ENCODE assay signal across 1 cellular context in the genomic region with DNA sequence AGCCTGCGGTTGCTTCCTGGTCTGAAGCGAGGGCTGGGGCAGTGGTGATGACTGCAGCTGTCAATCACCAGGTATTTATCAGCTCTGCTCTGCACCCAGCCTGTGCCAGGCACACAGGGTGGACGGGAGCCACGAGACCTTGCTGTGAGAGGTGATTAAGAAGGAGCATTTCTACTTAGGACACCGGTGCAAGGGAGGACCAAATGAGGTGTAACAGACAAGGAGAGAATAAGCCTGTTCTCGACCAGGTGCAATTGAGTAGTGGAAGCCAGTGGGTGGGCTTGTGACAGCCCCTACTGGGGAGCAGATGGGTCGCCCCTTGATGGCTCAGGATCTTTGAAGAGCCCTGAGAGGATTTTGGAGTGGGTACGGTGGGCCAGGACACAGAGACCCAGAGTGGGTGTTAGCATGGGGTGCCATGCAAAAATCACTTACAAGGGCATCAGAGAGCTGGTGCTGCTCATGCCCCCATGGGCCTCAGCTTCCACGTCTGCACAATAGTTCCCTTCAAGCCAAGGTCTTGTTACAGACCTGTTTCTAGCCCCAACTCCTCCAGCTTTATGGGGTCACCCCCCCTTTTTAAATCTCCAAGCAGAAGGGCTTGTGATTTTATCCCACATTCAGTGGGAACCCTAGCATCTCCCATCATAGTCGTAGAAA.
TF ChIP-seq lines count a peak whose summit lies in the region.

No MANE protein-coding gene starts in this region.

TF ChIP-seq in H1, 55 proteins besides CTCF, POLR2A, EP300 and RAD21:
- TF ChIP-seq SRF (IDR thresholded peaks at IDR 0.05; ENCODE audit: low read depth, low read length), result no peak
- no peak for TF ChIP-seq BACH1 (IDR thresholded peaks at IDR 0.05; ENCODE audit: low read length)
- no peak for TF ChIP-seq RBBP5 (IDR thresholded peaks at IDR 0.05; ENCODE audit: borderline replicate concordance, low read depth, low read length)
- no peak for TF ChIP-seq SP4 (IDR thresholded peaks at IDR 0.05; ENCODE audit: low read length)
- no peak for TF ChIP-seq KDM4A (IDR thresholded peaks at IDR 0.05; ENCODE audit: low read depth, low read length, severe bottlenecking)
- TF ChIP-seq TAF7 (optimal IDR thresholded peaks at IDR 0.05; ENCODE audit: borderline replicate concordance, low read depth, low read length), result no peak
- TF ChIP-seq FOSL1 (IDR thresholded peaks at IDR 0.05; ENCODE audit: insufficient read depth, low read depth, low read length), result no peak
- TF ChIP-seq E2F6 (IDR thresholded peaks at IDR 0.05), result no peak
- no peak for TF ChIP-seq NANOG (IDR thresholded peaks at IDR 0.05; ENCODE audit: insufficient read depth, low read depth, low read length, poor library complexity, severe bottlenecking)
- no peak for TF ChIP-seq EGR1 (IDR thresholded peaks at IDR 0.05; ENCODE audit: borderline replicate concordance, low read depth, low read length)
- TF ChIP-seq MAFK (IDR thresholded peaks at IDR 0.05; ENCODE audit: low read depth, low read length), result no peak
- no peak for TF ChIP-seq YY1 (IDR thresholded peaks at IDR 0.05; ENCODE audit: low read depth, low read length)
- no peak for TF ChIP-seq ASH2L (IDR thresholded peaks at IDR 0.05; ENCODE audit: low read length)
- TF ChIP-seq SUZ12 (IDR thresholded peaks at IDR 0.05; ENCODE audit: low read length), result no peak
- no peak for TF ChIP-seq KDM1A (IDR thresholded peaks at IDR 0.05; ENCODE audit: borderline replicate concordance, low read length)
- TF ChIP-seq CBX8 (IDR thresholded peaks at IDR 0.05; ENCODE audit: borderline replicate concordance, low read depth, low read length), result no peak
- TF ChIP-seq NRF1 (IDR thresholded peaks at IDR 0.05; ENCODE audit: low read depth, low read length), result no peak
- no peak for TF ChIP-seq GABPA (IDR thresholded peaks at IDR 0.05; ENCODE audit: borderline replicate concordance, insufficient read depth, low read length)
- no peak for TF ChIP-seq JUND (IDR thresholded peaks at IDR 0.05; ENCODE audit: low read length)
- TF ChIP-seq, protein P1, sequence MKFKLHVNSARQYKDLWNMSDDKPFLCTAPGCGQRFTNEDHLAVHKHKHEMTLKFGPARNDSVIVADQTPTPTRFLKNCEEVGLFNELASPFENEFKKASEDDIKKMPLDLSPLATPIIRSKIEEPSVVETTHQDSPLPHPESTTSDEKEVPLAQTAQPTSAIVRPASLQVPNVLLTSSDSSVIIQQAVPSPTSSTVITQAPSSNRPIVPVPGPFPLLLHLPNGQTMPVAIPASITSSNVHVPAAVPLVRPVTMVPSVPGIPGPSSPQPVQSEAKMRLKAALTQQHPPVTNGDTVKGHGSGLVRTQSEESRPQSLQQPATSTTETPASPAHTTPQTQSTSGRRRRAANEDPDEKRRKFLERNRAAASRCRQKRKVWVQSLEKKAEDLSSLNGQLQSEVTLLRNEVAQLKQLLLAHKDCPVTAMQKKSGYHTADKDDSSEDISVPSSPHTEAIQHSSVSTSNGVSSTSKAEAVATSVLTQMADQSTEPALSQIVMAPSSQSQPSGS (IDR thresholded peaks at IDR 0.05; ENCODE audit: low read length), result no peak
